13 cellular contexts compared by ENCODE assay signal in genomic region chr2:105757361-105757933, GRCh38. TPM values are rescaled to one million over a fixed set of nuclear protein-coding genes. Genes with fewer than 3 reads are reported as not detected.
DNase-seq lines count a peak whose midpoint lies in the region; ATAC-seq and TF ChIP-seq lines count a peak whose summit lies in the region.
"Had no signal": no experiment of that assay in that cellular context is flagged by ENCODE, and none has a peak within 500 bp of the region (broad histone marks: within the 10 kb centered on the region; RNA-seq: fewer than 3 reads in every experiment).

No MANE protein-coding gene starts in this region.

- peaks cover 95% of the 10 kb centered on the region for H3K4me1 ChIP-seq in CD8-positive, alpha-beta T cell (ENCODE audit: insufficient read depth, low read length)
- H3K4me1 ChIP-seq in mesenchymal stem cell (ENCODE audit: control insufficient read depth, insufficient read depth, low read depth, low read length): peaks cover 11% of the 10 kb centered on the region

- H4K91ac ChIP-seq in mesenchymal stem cell (ENCODE audit: low read length): peak overlapping the region; percentile 66

- TF ChIP-seq CTCF in CD8-positive, alpha-beta T cell (IDR thresholded peaks at IDR 0.05): no peak
- TF ChIP-seq CTCF in activated CD8-positive, alpha-beta T cell treated with anti-CD3 and anti-CD28 coated beads for 36 hours (IDR thresholded peaks at IDR 0.05): no peak

- no peak overlapping the region for H2AFZ ChIP-seq in mesenchymal stem cell (ENCODE audit: low read depth, low read length)

- H3K4me3 ChIP-seq in CD8-positive, alpha-beta T cell (ENCODE audit: low read depth, low read length): no peak overlapping the region
- no peak overlapping the region for H3K4me3 ChIP-seq in mesenchymal stem cell (ENCODE audit: insufficient read depth in 1 of 2, low read depth in 1 of 2, low read length in 2 of 2)

- H3K18ac ChIP-seq in mesenchymal stem cell (ENCODE audit: low read depth in 1 of 2, low read length in 2 of 2): no peak overlapping the region

- H3K36me3 ChIP-seq in CD8-positive, alpha-beta T cell (ENCODE audit: insufficient read depth, low read length): peaks cover 7% of the 10 kb centered on the region
- H3K36me3 ChIP-seq in mesenchymal stem cell (ENCODE audit: control insufficient read depth in 1 of 2, insufficient read depth in 2 of 2, low read depth in 1 of 2, low read length in 2 of 2): peaks cover 0 to 4% of the 10 kb centered on the region in 2 experiments
- H3K36me3 ChIP-seq: WERI-Rb-1 had no signal

- H3K4ac ChIP-seq in mesenchymal stem cell (ENCODE audit: low read depth in 1 of 2, low read length in 2 of 2): no peak overlapping the region

- no peaks in the 10 kb centered on the region for H3K27me3 Mint-ChIP-seq in CD8-positive, alpha-beta T cell (ENCODE audit: low read depth)
- H3K27me3 Mint-ChIP-seq in activated CD8-positive, alpha-beta T cell treated with anti-CD3 and anti-CD28 coated beads for 36 hours: no peaks in the 10 kb centered on the region

- H2AK5ac ChIP-seq in mesenchymal stem cell (ENCODE audit: low read length, severe bottlenecking): no peak overlapping the region

- no peaks in the 10 kb centered on the region for H3K9me3 Mint-ChIP-seq in CD8-positive, alpha-beta T cell
- no peaks in the 10 kb centered on the region for H3K9me3 Mint-ChIP-seq in activated CD8-positive, alpha-beta T cell treated with anti-CD3 and anti-CD28 coated beads for 36 hours

- H3K9ac ChIP-seq in mesenchymal stem cell (ENCODE audit: low read length): no peak overlapping the region

- H3K27ac ChIP-seq in CD8-positive, alpha-beta T cell (ENCODE audit: low read depth, low read length): peak overlapping the region; percentile 5
- no peak overlapping the region for H3K27ac ChIP-seq in mesenchymal stem cell (ENCODE audit: low read length, poor library complexity, severe bottlenecking)
- H3K27ac ChIP-seq: WERI-Rb-1 had no signal

- H2BK15ac ChIP-seq in mesenchymal stem cell (ENCODE audit: low read depth, poor library complexity, severe bottlenecking): no peak overlapping the region

- POLR2A ChIA-PET in CD8-positive, alpha-beta T cell (lab: Charles Lee): interaction anchor here (0.7 kb wide), 1 partner anchor 12 kb away, joined by 3 read pairs; no protein-coding TSS in a partner anchor
- POLR2A ChIA-PET in activated CD8-positive, alpha-beta T cell treated with anti-CD3 and anti-CD28 coated beads for 36 hours (lab: Charles Lee): interaction anchor here (0.6 to 6.4 kb wide), 7 partner anchors 11 to 144 kb away, joined by 3 to 63 read pairs (median 5); no protein-coding TSS in a partner anchor

- no peak for DNase-seq in CD8-positive, alpha-beta T cell
- DNase-seq in activated CD8-positive, alpha-beta T cell treated with anti-CD3 and anti-CD28 coated beads for 36 hours: no peak
- no peak for DNase-seq in mesenchymal stem cell
- no peak for DNase-seq in activated CD4-positive, CD25-positive, alpha-beta regulatory T cell treated with anti-CD3 and anti-CD28 coated beads, Interleukin-2, amount 50 U/mL, for 72 hours
- DNase-seq in iPS-NIHi7 (ENCODE audit: extremely low spot score): no peak
- DNase-seq in NCI-H2227 treated with DMSO at 0.1 percent for 48 hours (lab: John Stamatoyannopoulos, UW): no peak
- no peak for DNase-seq in NOMO-1 treated with dmso at 0.1 percent for 144 hours (lab: John Stamatoyannopoulos, UW; ENCODE audit: unreplicated experiment)
- DNase-seq: caudate nucleus; MM.1S; stimulated activated CD4-positive, alpha-beta T cell treated with anti-CD3 and anti-CD28 coated beads, Interleukin-2, amount 100 ng/mL, for 48 hours; WERI-Rb-1 had no signal

- H3K23ac ChIP-seq in mesenchymal stem cell (ENCODE audit: low read length in 2 of 2): no peak overlapping the region

- no peaks in the 10 kb centered on the region for H3K9me3 ChIP-seq in CD8-positive, alpha-beta T cell (ENCODE audit: low read length)
- H3K9me3 ChIP-seq in mesenchymal stem cell (ENCODE audit: control insufficient read depth, low read length): no peaks in the 10 kb centered on the region

- intact Hi-C loops in CD8-positive, alpha-beta T cell (cut with DNase I, micrococcal nuclease): loop anchor here (2.0 kb wide), 2 partner anchors 13 to 39 kb away; no protein-coding TSS in a partner anchor
- intact Hi-C loops in activated CD8-positive, alpha-beta T cell treated with anti-CD3 and anti-CD28 coated beads for 36 hours (cut with micrococcal nuclease): no loop called here

- no peak overlapping the region for H3K14ac ChIP-seq in mesenchymal stem cell (ENCODE audit: low read length in 2 of 2)

- H2BK5ac ChIP-seq in mesenchymal stem cell (ENCODE audit: low read depth, low read length, poor library complexity, severe bottlenecking): no peak overlapping the region

- no peak for ATAC-seq in CD8-positive, alpha-beta T cell
- peak; percentile 39 for ATAC-seq in GM19351 (IDR thresholded peaks at IDR 0.05; ENCODE audit: unreplicated experiment)
- peak; percentile 6 for ATAC-seq in activated CD8-positive, alpha-beta T cell treated with anti-CD3 and anti-CD28 coated beads for 36 hours
- ATAC-seq: HCT116 had no signal

- 100% methylated on average over 4 of the region's 4 CpGs for WGBS in mesenchymal stem cell

- no peak overlapping the region for H4K8ac ChIP-seq in mesenchymal stem cell (ENCODE audit: low read length)

- H3K4me2 ChIP-seq in mesenchymal stem cell (ENCODE audit: low read length, poor library complexity, severe bottlenecking): no peak overlapping the region

- peak overlapping the region; percentile 50 for H3K4me3 Mint-ChIP-seq in CD8-positive, alpha-beta T cell
- peak overlapping the region; percentile 38 for H3K4me3 Mint-ChIP-seq in activated CD8-positive, alpha-beta T cell treated with anti-CD3 and anti-CD28 coated beads for 36 hours

- CTCF ChIA-PET in CD8-positive, alpha-beta T cell (lab: Charles Lee): interaction anchor here (1.4 kb wide), 1 partner anchor 181 kb away, joined by 4 read pairs; no protein-coding TSS in a partner anchor
- CTCF ChIA-PET in activated CD8-positive, alpha-beta T cell treated with anti-CD3 and anti-CD28 coated beads for 36 hours (lab: Charles Lee): interaction anchor here (1.1 to 1.9 kb wide), 5 partner anchors 8 to 19 kb away, joined by 3 to 6 read pairs (median 5); no protein-coding TSS in a partner anchor

- no peaks in the 10 kb centered on the region for H3K27me3 ChIP-seq in CD8-positive, alpha-beta T cell (ENCODE audit: insufficient read depth, low read length)
- H3K27me3 ChIP-seq in mesenchymal stem cell (ENCODE audit: control insufficient read depth in 1 of 2, insufficient read depth in 1 of 2, low read length in 2 of 2): no peaks in the 10 kb centered on the region

- H3K36me3 Mint-ChIP-seq in CD8-positive, alpha-beta T cell: peaks cover 48% of the 10 kb centered on the region
- H3K36me3 Mint-ChIP-seq in activated CD8-positive, alpha-beta T cell treated with anti-CD3 and anti-CD28 coated beads for 36 hours (ENCODE audit: low read depth): peaks cover 73% of the 10 kb centered on the region

- peak overlapping the region; percentile 92 for H3K27ac Mint-ChIP-seq in CD8-positive, alpha-beta T cell
- H3K27ac Mint-ChIP-seq in activated CD8-positive, alpha-beta T cell treated with anti-CD3 and anti-CD28 coated beads for 36 hours: peak overlapping the region; percentile 94

- peaks cover 37% of the 10 kb centered on the region for H3K79me1 ChIP-seq in mesenchymal stem cell (replicated peaks; ENCODE audit: low read length, poor library complexity, severe bottlenecking)

- peaks cover 97% of the 10 kb centered on the region for H3K4me1 Mint-ChIP-seq in CD8-positive, alpha-beta T cell (ENCODE audit: low read depth)
- H3K4me1 Mint-ChIP-seq in activated CD8-positive, alpha-beta T cell treated with anti-CD3 and anti-CD28 coated beads for 36 hours (ENCODE audit: low read depth): peaks cover 95% of the 10 kb centered on the region

- H2BK12ac ChIP-seq in mesenchymal stem cell (ENCODE audit: low read length in 2 of 2): no peak overlapping the region

- no peak overlapping the region for H2BK120ac ChIP-seq in mesenchymal stem cell (ENCODE audit: low read depth, low read length)

RNA-seq across cellular contexts. Expression of gene NCK2, which starts 12.7 kb away (rescaled TPM):
- total RNA-seq in CD8-positive, alpha-beta T cell: 10 to 100 TPM; 59.0 to 60.3 TPM
- total RNA-seq in activated CD8-positive, alpha-beta T cell treated with anti-CD3 and anti-CD28 coated beads for 36 hours: 10 to 100 TPM; 68.3 to 69.7 TPM
- polyA plus RNA-seq in mesenchymal stem cell (2013, experiment 1 of 2): 67.1 TPM
- 65.5 TPM for polyA plus RNA-seq in mesenchymal stem cell (2013, experiment 2 of 2)
